1 cellular context compared by ENCODE assay signal in the genomic region with DNA sequence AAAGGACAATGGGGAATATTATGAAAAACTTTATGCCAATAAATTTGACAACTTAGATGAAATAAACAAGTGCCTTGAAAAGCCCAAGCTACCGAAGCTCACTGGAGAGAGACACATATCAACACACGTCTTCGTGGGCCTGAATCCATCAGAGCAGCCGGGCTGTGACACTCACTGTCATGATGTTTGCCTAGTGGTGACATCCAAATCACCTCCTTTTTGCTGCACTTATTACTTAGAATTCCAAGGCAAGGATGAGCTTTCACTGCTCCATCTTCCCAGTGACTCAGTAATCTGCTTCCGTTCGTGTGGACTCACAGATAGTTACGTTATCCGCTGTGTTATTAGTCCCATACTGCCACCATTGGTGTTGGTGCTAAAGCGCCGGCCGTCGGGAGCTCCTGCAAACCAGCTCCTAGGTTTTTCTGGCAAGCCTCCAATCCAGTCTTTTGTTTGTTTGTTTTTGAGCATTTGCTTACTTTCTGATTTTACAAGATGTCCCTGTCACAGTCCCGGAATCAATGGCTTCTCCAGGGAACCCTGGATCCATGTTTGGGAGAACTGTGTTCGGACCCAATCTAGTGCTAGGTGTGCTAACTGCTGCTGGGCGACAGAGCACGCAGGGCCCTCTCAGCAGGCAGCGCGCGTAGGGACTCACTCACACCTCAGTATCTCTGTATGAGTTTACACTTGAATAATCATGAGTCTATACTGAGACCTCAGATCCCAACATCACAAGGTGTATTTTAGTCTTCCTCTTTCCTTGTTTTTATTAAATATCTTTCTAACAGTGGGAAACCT.
TF ChIP-seq lines count a peak whose summit lies in the region.

No MANE protein-coding gene starts in this region.

TF ChIP-seq in GM23338, 12 proteins besides CTCF, POLR2A, EP300 and RAD21:
- TF ChIP-seq ZNF462 (CRISPR knock-in tag; IDR thresholded peaks at IDR 0.05) (no peak), JUNB (IDR thresholded peaks at IDR 0.05; ENCODE audit: unreplicated experiment) (no peak)
